Comparison of ENCODE assay signal across 8 cellular contexts in the genomic region with DNA sequence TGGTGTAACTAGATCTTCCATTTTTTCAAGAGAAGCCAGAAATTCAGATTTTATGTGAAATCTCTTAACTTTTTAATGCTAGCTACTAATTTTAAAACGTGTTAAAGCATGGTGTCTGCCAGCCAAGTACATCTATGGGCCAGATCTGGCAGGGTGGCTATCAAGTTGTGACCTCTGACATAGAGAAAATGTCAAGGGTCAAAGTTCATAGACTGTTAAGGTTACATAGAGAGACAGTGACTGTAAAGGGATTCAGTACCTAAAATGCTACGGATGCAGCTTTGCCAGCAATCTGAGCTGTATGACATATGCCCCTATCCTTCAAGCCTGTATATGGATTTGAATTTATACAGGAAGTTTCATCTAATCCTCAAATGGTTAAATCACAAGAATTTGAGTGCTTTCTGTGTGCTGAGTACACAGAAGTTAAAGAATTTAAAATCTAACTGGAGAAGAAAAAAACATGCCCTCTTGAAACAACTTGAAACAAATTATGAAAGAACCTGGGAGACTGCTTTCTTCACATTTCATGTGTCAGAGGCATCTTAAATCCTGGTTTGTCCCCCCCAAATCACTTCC. TPM values are rescaled to one million over a fixed set of nuclear protein-coding genes. Genes with fewer than 3 reads are reported as not detected.
DNase-seq lines count a peak whose midpoint lies in the region; ATAC-seq and TF ChIP-seq lines count a peak whose summit lies in the region.

No MANE protein-coding gene starts in this region.

- H3K36me3 Mint-ChIP-seq in activated T-cell treated with anti-CD3 and anti-CD28 coated beads, Interleukin-2, amount 50 U/mL, for 72 hours (ENCODE audit: insufficient read depth in 2 of 2) = peaks cover 5 to 6% of the 10 kb centered on the region in 2 donors

- peaks cover 8% of the 10 kb centered on the region for H3K27me3 Mint-ChIP-seq in activated T-cell treated with anti-CD3 and anti-CD28 coated beads, Interleukin-2, amount 50 U/mL, for 72 hours (ENCODE audit: low read depth)

- peak overlapping the region in 1 of 2 experiments; percentile 32 for H2BK12ac ChIP-seq in mesenchymal stem cell (ENCODE audit: low read length in 2 of 2)

- peak overlapping the region in 1 of 2 experiments; percentile 77 for H3K4ac ChIP-seq in mesenchymal stem cell (ENCODE audit: low read depth in 1 of 2, low read length in 2 of 2)

- H3K36me3 ChIP-seq in adrenal gland (replicated peaks in 1 of 2) (no peaks in the 10 kb centered on the region), mesenchymal stem cell (ENCODE audit: control insufficient read depth in 1 of 2, insufficient read depth in 2 of 2, low read depth in 1 of 2, low read length in 2 of 2) (peaks cover 0 to 6% of the 10 kb centered on the region in 2 experiments), upper lobe of left lung (peaks cover 0 to 3% (median 0%) of the 10 kb centered on the region in 4 donors)

- peak overlapping the region; percentile 90 to 94 for H3K4me3 Mint-ChIP-seq in activated T-cell treated with anti-CD3 and anti-CD28 coated beads, Interleukin-2, amount 50 U/mL, for 72 hours

- peak overlapping the region; percentile 88 for H3K9ac ChIP-seq in mesenchymal stem cell (ENCODE audit: low read length)

- H3K27ac ChIP-seq in adrenal gland = peak overlapping the region in 3 of 5 donors; percentile 53 to 92 (median 86)
- peak overlapping the region; percentile 83 for H3K27ac ChIP-seq in mesenchymal stem cell (ENCODE audit: low read length, poor library complexity, severe bottlenecking)
- peak overlapping the region; percentile 96 to 98 (median 98) for H3K27ac ChIP-seq in upper lobe of left lung

- H3K4me3 ChIP-seq in adrenal gland (peak overlapping the region in 1 of 4 donors; percentile 87), mesenchymal stem cell (ENCODE audit: insufficient read depth in 1 of 2, low read depth in 1 of 2, low read length in 2 of 2) (peak overlapping the region; percentile 80 to 93), upper lobe of left lung (peak overlapping the region in 3 of 4 donors; percentile 79 to 83 (median 79))

- no peak overlapping the region for H2AFZ ChIP-seq in mesenchymal stem cell (ENCODE audit: low read depth, low read length)

- H3K9me3 ChIP-seq in adrenal gland (replicated peaks in 1 of 3) (no peaks in the 10 kb centered on the region), mesenchymal stem cell (ENCODE audit: control insufficient read depth, low read length) (peaks cover 3% of the 10 kb centered on the region), upper lobe of left lung (peaks cover 0 to under 1% (median 0%) of the 10 kb centered on the region in 4 donors)

- no peak for TF ChIP-seq CTCF in adrenal gland (IDR thresholded peaks at IDR 0.05)
- TF ChIP-seq CTCF in upper lobe of left lung (IDR thresholded peaks at IDR 0.05) = no peak

- no peak overlapping the region for H4K8ac ChIP-seq in mesenchymal stem cell (ENCODE audit: low read length)

- ATAC-seq in activated T-cell treated with anti-CD3 and anti-CD28 coated beads, Interleukin-2, amount 50 U/mL, for 72 hours (replicated peaks in 1 of 2) = no peak
- ATAC-seq in upper lobe of left lung (ENCODE audit: low FRiP score in 2 of 2) = peak in 1 of 2 donors; percentile 1
- ATAC-seq in HG02798 (IDR thresholded peaks at IDR 0.05; ENCODE audit: poor library complexity, unreplicated experiment) = no peak
- ATAC-seq in HG03520 (IDR thresholded peaks at IDR 0.05; ENCODE audit: unreplicated experiment) = no peak

- H3K18ac ChIP-seq in mesenchymal stem cell (ENCODE audit: low read depth in 1 of 2, low read length in 2 of 2) = peak overlapping the region in 1 of 2 experiments; percentile 71

- H3K79me1 ChIP-seq in mesenchymal stem cell (replicated peaks; ENCODE audit: low read length, poor library complexity, severe bottlenecking) = peaks cover 8% of the 10 kb centered on the region

- H3K23ac ChIP-seq in mesenchymal stem cell (ENCODE audit: low read length in 2 of 2) = no peak overlapping the region

- H3K4me1 Mint-ChIP-seq in activated T-cell treated with anti-CD3 and anti-CD28 coated beads, Interleukin-2, amount 50 U/mL, for 72 hours (ENCODE audit: low read depth) = peaks cover 42% of the 10 kb centered on the region

- H2AK5ac ChIP-seq in mesenchymal stem cell (ENCODE audit: low read length, severe bottlenecking) = no peak overlapping the region

- peak overlapping the region; percentile 87 for H3K27ac Mint-ChIP-seq in activated T-cell treated with anti-CD3 and anti-CD28 coated beads, Interleukin-2, amount 50 U/mL, for 72 hours

- peak overlapping the region; percentile 32 for H4K91ac ChIP-seq in mesenchymal stem cell (ENCODE audit: low read length)

- no peak overlapping the region for H2BK5ac ChIP-seq in mesenchymal stem cell (ENCODE audit: low read depth, low read length, poor library complexity, severe bottlenecking)

- no peak for TF ChIP-seq EP300 in upper lobe of left lung (IDR thresholded peaks at IDR 0.05)

- intact Hi-C loops in adrenal gland (cut with DNase I) = no loop called here

- no peak overlapping the region for H2BK120ac ChIP-seq in mesenchymal stem cell (ENCODE audit: low read depth, low read length)

- H2BK15ac ChIP-seq in mesenchymal stem cell (ENCODE audit: low read depth, poor library complexity, severe bottlenecking) = no peak overlapping the region

- TF ChIP-seq POLR2A in adrenal gland (IDR thresholded peaks at IDR 0.05) (no peak), upper lobe of left lung (IDR thresholded peaks at IDR 0.05) (no peak)

- H3K4me1 ChIP-seq in adrenal gland (replicated peaks in 1 of 2) = peaks cover 0 to 17% of the 10 kb centered on the region in 2 donors
- peaks cover 11% of the 10 kb centered on the region for H3K4me1 ChIP-seq in mesenchymal stem cell (ENCODE audit: control insufficient read depth, insufficient read depth, low read depth, low read length)
- peaks cover 25 to 43% (median 41%) of the 10 kb centered on the region in 4 donors for H3K4me1 ChIP-seq in upper lobe of left lung

- no peak overlapping the region for H3K14ac ChIP-seq in mesenchymal stem cell (ENCODE audit: low read length in 2 of 2)

- H3K27me3 ChIP-seq in adrenal gland (no peaks in the 10 kb centered on the region), mesenchymal stem cell (ENCODE audit: control insufficient read depth in 1 of 2, insufficient read depth in 1 of 2, low read length in 2 of 2) (no peaks in the 10 kb centered on the region), upper lobe of left lung (no peaks in the 10 kb centered on the region)

- H3K4me2 ChIP-seq in mesenchymal stem cell (ENCODE audit: low read length, poor library complexity, severe bottlenecking) = peak overlapping the region; percentile 96

- DNase-seq in activated T-cell treated with anti-CD3 and anti-CD28 coated beads, Interleukin-2, amount 50 U/mL, for 72 hours = no peak
- no peak for DNase-seq in activated T-cell treated with anti-CD3 and anti-CD28 coated beads, Interleukin-2, amount 50 U/mL, for 1 hour
- DNase-seq in adrenal gland (no peak), mesenchymal stem cell (no peak), upper lobe of left lung (no peak), NCI-H748 (lab: John Stamatoyannopoulos, UW; ENCODE audit: unreplicated experiment) (no peak)

- 46 to 66% (median 58%) methylated on average over 2 of the region's 2 CpGs for WGBS in adrenal gland, 4 donors
- 38% methylated on average over 1 of the region's 2 CpGs for WGBS in mesenchymal stem cell
- 33 to 43% methylated on average over 2 of the region's 2 CpGs for WGBS in upper lobe of left lung, 2 donors

- peaks cover 0 to 4% of the 10 kb centered on the region in 2 donors for H3K9me3 Mint-ChIP-seq in activated T-cell treated with anti-CD3 and anti-CD28 coated beads, Interleukin-2, amount 50 U/mL, for 72 hours

RNA-seq across cellular contexts. Expression of gene ARHGAP31, which starts 1.0 kb away (rescaled TPM):
- total RNA-seq in activated T-cell treated with anti-CD3 and anti-CD28 coated beads, Interleukin-2, amount 50 U/mL, for 72 hours = 10 to 100 TPM; 12.7 to 19.1 TPM
- 10 to 100 TPM in 5 of 8 donors, 1 to 10 TPM in 3; 5.9 to 21.8 (median 11.6) TPM for total RNA-seq in adrenal gland
- 1 to 10 TPM; 2.9 to 4.6 (median 4.3) TPM for polyA plus RNA-seq in adrenal gland
- 6.4 TPM for polyA plus RNA-seq in mesenchymal stem cell (2013, experiment 1 of 2)
- polyA plus RNA-seq in mesenchymal stem cell (2013, experiment 2 of 2) = 6.3 TPM
- total RNA-seq in upper lobe of left lung = 10 to 100 TPM; 47.1 to 91.0 (median 66.2) TPM

RNA-seq across cellular contexts. Expression of gene B4GALT4, which starts 52.5 kb away (rescaled TPM):
- 10 to 100 TPM; 22.7 to 25.2 TPM for total RNA-seq in activated T-cell treated with anti-CD3 and anti-CD28 coated beads, Interleukin-2, amount 50 U/mL, for 72 hours
- total RNA-seq in adrenal gland (10 to 100 TPM; 10.3 to 17.8 (median 15.1) TPM), upper lobe of left lung (10 to 100 TPM in 5 of 6 donors, 1 to 10 TPM in 1; 7.3 to 24.3 (median 16.6) TPM)
- polyA plus RNA-seq in adrenal gland = 10 to 100 TPM; 15.1 to 23.1 (median 17.0) TPM
- polyA plus RNA-seq in mesenchymal stem cell (2013, experiment 1 of 2) = 27.2 TPM
- polyA plus RNA-seq in mesenchymal stem cell (2013, experiment 2 of 2) = 27.4 TPM
